ENCODE assay signal across 22 cellular contexts in the genomic region with DNA sequence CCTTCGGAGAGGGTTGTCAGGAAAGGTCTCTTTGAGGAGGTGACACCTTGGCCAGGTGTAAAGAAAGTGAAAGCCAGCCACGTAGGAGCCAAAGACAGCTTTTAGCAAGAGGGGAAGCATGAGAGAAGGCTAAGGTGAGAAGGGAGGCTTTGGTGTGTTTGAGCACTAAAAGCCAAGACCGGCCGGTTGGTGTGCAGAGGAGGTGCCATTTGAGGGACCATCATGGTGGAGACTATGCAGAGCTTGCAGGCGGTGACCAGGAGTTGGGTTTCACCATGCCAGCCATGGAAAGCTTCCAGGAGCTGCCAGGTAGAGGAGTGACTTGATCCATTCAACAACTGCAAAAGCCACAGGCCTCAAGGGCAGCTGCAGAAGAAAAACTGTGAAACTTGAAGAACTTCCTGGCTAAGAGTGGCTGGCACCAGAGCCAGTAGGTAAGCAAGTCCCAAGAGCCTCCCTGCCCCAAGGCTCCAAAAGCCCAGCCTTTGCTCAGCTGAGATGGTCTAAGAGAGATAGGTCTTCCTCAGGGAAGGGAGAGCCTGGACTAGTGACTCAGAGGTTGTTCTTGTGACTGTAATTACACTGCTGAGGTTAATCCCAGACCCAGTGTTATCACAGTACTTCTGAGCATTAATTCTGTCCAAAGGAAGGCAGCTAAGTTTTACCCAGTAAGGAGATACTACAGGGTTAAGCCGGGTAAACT.
"Had no signal": no experiment of that assay in that cellular context is flagged by ENCODE, and none has a peak within 500 bp of the region (broad histone marks: within the 10 kb centered on the region; RNA-seq: fewer than 3 reads in every experiment).

No MANE protein-coding gene starts in this region.

- H3K27me3 ChIP-seq: gastroesophageal sphincter, right lobe of liver, transverse colon had no signal

- H3K4me3 Mint-ChIP-seq: endodermal cell; naive thymus-derived CD4-positive, alpha-beta T cell; nephron progenitor cell; stimulated activated naive B cell treated with anti-CD40 and anti-IgM and Interleukin-4, amounts not matched to agents 10 μg/mL and 1 μg/mL and 100 μg/mL, for 72 hours; stimulated activated naive CD8-positive, alpha-beta T cell treated with anti-CD3 and anti-CD28 coated beads, Interleukin-15, amount 100 ng/mL, for 72 hours had no signal

- H3K27ac ChIP-seq: gastroesophageal sphincter, left ventricle myocardium inferior, lower lobe of right lung, psoas muscle, right lobe of liver, thoracic aorta, transverse colon had no signal

- H3K27me3 Mint-ChIP-seq: stimulated activated naive B cell treated with anti-CD40 and anti-IgM and Interleukin-4, amounts not matched to agents 10 μg/mL and 1 μg/mL and 100 μg/mL, for 72 hours; stimulated activated naive CD8-positive, alpha-beta T cell treated with anti-CD3 and anti-CD28 coated beads, Interleukin-15, amount 100 ng/mL, for 72 hours had no signal

- H3K27ac Mint-ChIP-seq: endodermal cell; naive thymus-derived CD4-positive, alpha-beta T cell; nephron progenitor cell; stimulated activated naive B cell treated with anti-CD40 and anti-IgM and Interleukin-4, amounts not matched to agents 10 μg/mL and 1 μg/mL and 100 μg/mL, for 72 hours; stimulated activated naive CD8-positive, alpha-beta T cell treated with anti-CD3 and anti-CD28 coated beads, Interleukin-15, amount 100 ng/mL, for 72 hours had no signal

- H3K4me1 ChIP-seq: gastroesophageal sphincter, left ventricle myocardium inferior, lower lobe of right lung, psoas muscle, right lobe of liver, transverse colon had no signal

- DNase-seq: cerebellar nuclear complex; effector CD4-positive, alpha-beta T cell; endodermal cell; glutamatergic neuron; kidney; left cardiac atrium; left ventricle myocardium inferior; lower lobe of right lung; mesendoderm; naive thymus-derived CD4-positive, alpha-beta T cell; nephron progenitor cell; psoas muscle; retina; right lobe of liver; stimulated activated CD4-positive, alpha-beta T cell treated with anti-CD3 and anti-CD28 coated beads, Interleukin-15, amount 100 ng/mL, for 24 hours; stimulated activated CD4-positive, alpha-beta T cell treated with anti-CD3 and anti-CD28 coated beads, Interleukin-1b, Interleukin-23, amount 100 ng/mL, for 48 hours; stimulated activated CD4-positive, alpha-beta T cell treated with anti-CD3 and anti-CD28 coated beads, Interleukin-4, amount 100 ng/mL, for 24 hours; stimulated activated naive B cell treated with anti-CD40 and anti-IgM and Interleukin-4, amounts not matched to agents 10 μg/mL and 1 μg/mL and 100 μg/mL, for 72 hours; stimulated activated naive CD8-positive, alpha-beta T cell treated with anti-CD3 and anti-CD28 coated beads, Interleukin-15, amount 100 ng/mL, for 72 hours; transverse colon had no signal

- H3K36me3 ChIP-seq: gastroesophageal sphincter, left ventricle myocardium inferior, lower lobe of right lung, right lobe of liver, thoracic aorta, transverse colon had no signal

- H3K9me3 ChIP-seq: right lobe of liver had no signal

- H3K4me1 Mint-ChIP-seq: endodermal cell; naive thymus-derived CD4-positive, alpha-beta T cell; nephron progenitor cell; stimulated activated naive CD8-positive, alpha-beta T cell treated with anti-CD3 and anti-CD28 coated beads, Interleukin-15, amount 100 ng/mL, for 72 hours had no signal

- H3K4me3 ChIP-seq: gastroesophageal sphincter, left ventricle myocardium inferior, lower lobe of right lung, psoas muscle, right lobe of liver, thoracic aorta, transverse colon had no signal

- ATAC-seq: gastroesophageal sphincter; left cardiac atrium; naive thymus-derived CD4-positive, alpha-beta T cell; psoas muscle; right lobe of liver; stimulated activated naive B cell treated with anti-CD40 and anti-IgM and Interleukin-4, amounts not matched to agents 10 μg/mL and 1 μg/mL and 100 μg/mL, for 72 hours; stimulated activated naive CD8-positive, alpha-beta T cell treated with anti-CD3 and anti-CD28 coated beads, Interleukin-15, amount 100 ng/mL, for 72 hours had no signal
